Comparison of ENCODE assay signal across 14 cellular contexts in genomic region chr4:15746110-15746509, GRCh38. TPM values are rescaled to one million over a fixed set of nuclear protein-coding genes. Genes with fewer than 3 reads are reported as not detected.
DNase-seq lines count a peak whose midpoint lies in the region; ATAC-seq and TF ChIP-seq lines count a peak whose summit lies in the region.
"Had no signal": no experiment of that assay in that cellular context is flagged by ENCODE, and none has a peak within 500 bp of the region (broad histone marks: within the 10 kb centered on the region; RNA-seq: fewer than 3 reads in every experiment).

No MANE protein-coding gene starts in this region.

- no peaks in the 10 kb centered on the region for H3K27me3 Mint-ChIP-seq in activated CD4-positive, alpha-beta memory T cell treated with anti-CD3 and anti-CD28 coated beads, Interleukin-2, amount 10 ng/mL, durations not matched to agents 7 days and 5 days
- H3K27me3 Mint-ChIP-seq in activated CD4-positive, alpha-beta memory T cell treated with anti-CD3 and anti-CD28 coated beads for 36 hours, result no peaks in the 10 kb centered on the region
- H3K27me3 Mint-ChIP-seq in natural killer cell treated with Interleukin-12 subunit alpha and Interleukin-12 subunit beta and Interleukin-15 and Interleukin-18, amount 100 ng/mL, for 72 hours, result no peaks in the 10 kb centered on the region
- no peaks in the 10 kb centered on the region for H3K27me3 Mint-ChIP-seq in natural killer cell (ENCODE audit: low read depth in 2 of 2)
- no peaks in the 10 kb centered on the region for H3K27me3 Mint-ChIP-seq in activated naive CD8-positive, alpha-beta T cell treated with anti-CD3 and anti-CD28 coated beads, Interleukin-2, amount 50 U/mL, for 24 hours

- TF ChIP-seq CTCF in natural killer cell (IDR thresholded peaks at IDR 0.05), result no peak

- no peak overlapping the region for H3K4me3 Mint-ChIP-seq in activated CD4-positive, alpha-beta memory T cell treated with anti-CD3 and anti-CD28 coated beads, Interleukin-2, amount 10 ng/mL, durations not matched to agents 7 days and 5 days
- no peak overlapping the region for H3K4me3 Mint-ChIP-seq in activated CD4-positive, alpha-beta memory T cell treated with anti-CD3 and anti-CD28 coated beads for 36 hours
- peak overlapping the region; percentile 34 for H3K4me3 Mint-ChIP-seq in natural killer cell treated with Interleukin-12 subunit alpha and Interleukin-12 subunit beta and Interleukin-15 and Interleukin-18, amount 100 ng/mL, for 72 hours
- H3K4me3 Mint-ChIP-seq in natural killer cell, result no peak overlapping the region
- H3K4me3 Mint-ChIP-seq in activated naive CD8-positive, alpha-beta T cell treated with anti-CD3 and anti-CD28 coated beads, Interleukin-2, amount 50 U/mL, for 24 hours, result no peak overlapping the region
- H3K4me3 Mint-ChIP-seq: CD4-positive, CD25-positive, alpha-beta regulatory T cell had no signal

- intact Hi-C loops in activated CD4-positive, alpha-beta memory T cell treated with anti-CD3 and anti-CD28 coated beads for 36 hours (cut with micrococcal nuclease), result no loop called here
- intact Hi-C loops in natural killer cell (cut with micrococcal nuclease), result no loop called here

- in situ Hi-C loops in KBM-7 (cut with MboI; ENCODE audit: low pct_unique_long_range_greater_than_20kb, low sequenced_read_pairs), result no loop called here

- CTCF ChIA-PET in activated CD4-positive, alpha-beta memory T cell treated with anti-CD3 and anti-CD28 coated beads, Interleukin-2, amount 10 ng/mL, durations not matched to agents 7 days and 5 days (lab: Charles Lee), result no interaction called here
- CTCF ChIA-PET in activated CD4-positive, alpha-beta memory T cell treated with anti-CD3 and anti-CD28 coated beads for 36 hours (lab: Charles Lee), result no interaction called here

- ATAC-seq in natural killer cell treated with Interleukin-12 subunit alpha and Interleukin-12 subunit beta and Interleukin-15 and Interleukin-18, amount 100 ng/mL, for 72 hours, result peak; percentile 87 to 88
- ATAC-seq in natural killer cell, result no peak
- peak; percentile 59 for ATAC-seq in activated naive CD8-positive, alpha-beta T cell treated with anti-CD3 and anti-CD28 coated beads, Interleukin-2, amount 50 U/mL, for 24 hours
- ATAC-seq: HCT116 had no signal

- H3K36me3 Mint-ChIP-seq in activated CD4-positive, alpha-beta memory T cell treated with anti-CD3 and anti-CD28 coated beads, Interleukin-2, amount 10 ng/mL, durations not matched to agents 7 days and 5 days (ENCODE audit: low read depth), result peaks cover 50% of the 10 kb centered on the region
- peaks cover 9% of the 10 kb centered on the region for H3K36me3 Mint-ChIP-seq in activated CD4-positive, alpha-beta memory T cell treated with anti-CD3 and anti-CD28 coated beads for 36 hours
- peaks cover 28% of the 10 kb centered on the region for H3K36me3 Mint-ChIP-seq in natural killer cell treated with Interleukin-12 subunit alpha and Interleukin-12 subunit beta and Interleukin-15 and Interleukin-18, amount 100 ng/mL, for 72 hours
- peaks cover 7% of the 10 kb centered on the region for H3K36me3 Mint-ChIP-seq in natural killer cell
- H3K36me3 Mint-ChIP-seq in activated naive CD8-positive, alpha-beta T cell treated with anti-CD3 and anti-CD28 coated beads, Interleukin-2, amount 50 U/mL, for 24 hours (ENCODE audit: low read depth), result peaks cover 17% of the 10 kb centered on the region

- H3K4me1 Mint-ChIP-seq in activated CD4-positive, alpha-beta memory T cell treated with anti-CD3 and anti-CD28 coated beads, Interleukin-2, amount 10 ng/mL, durations not matched to agents 7 days and 5 days, result peaks cover 22% of the 10 kb centered on the region
- peaks cover 9% of the 10 kb centered on the region for H3K4me1 Mint-ChIP-seq in activated CD4-positive, alpha-beta memory T cell treated with anti-CD3 and anti-CD28 coated beads for 36 hours (ENCODE audit: low read depth)
- H3K4me1 Mint-ChIP-seq in natural killer cell treated with Interleukin-12 subunit alpha and Interleukin-12 subunit beta and Interleukin-15 and Interleukin-18, amount 100 ng/mL, for 72 hours (ENCODE audit: low read depth in 2 of 2), result peaks cover 26 to 31% of the 10 kb centered on the region in 2 donors
- peaks cover 5 to 11% of the 10 kb centered on the region in 2 donors for H3K4me1 Mint-ChIP-seq in natural killer cell
- H3K4me1 Mint-ChIP-seq in activated naive CD8-positive, alpha-beta T cell treated with anti-CD3 and anti-CD28 coated beads, Interleukin-2, amount 50 U/mL, for 24 hours, result peaks cover 14% of the 10 kb centered on the region

- POLR2A ChIA-PET in activated CD4-positive, alpha-beta memory T cell treated with anti-CD3 and anti-CD28 coated beads, Interleukin-2, amount 10 ng/mL, durations not matched to agents 7 days and 5 days (lab: Charles Lee), result no interaction called here
- POLR2A ChIA-PET in activated CD4-positive, alpha-beta memory T cell treated with anti-CD3 and anti-CD28 coated beads for 36 hours (lab: Charles Lee), result no interaction called here

- no peak for DNase-seq in activated CD4-positive, alpha-beta memory T cell treated with anti-CD3 and anti-CD28 coated beads, Interleukin-2, amount 10 ng/mL, durations not matched to agents 7 days and 5 days
- no peak for DNase-seq in activated CD4-positive, alpha-beta memory T cell treated with anti-CD3 and anti-CD28 coated beads for 36 hours
- DNase-seq in natural killer cell treated with Interleukin-12 subunit alpha and Interleukin-12 subunit beta and Interleukin-15 and Interleukin-18, amount 100 ng/mL, for 72 hours (ENCODE audit: low spot score), result no peak
- DNase-seq in natural killer cell, result no peak
- no peak for DNase-seq in activated naive CD8-positive, alpha-beta T cell treated with anti-CD3 and anti-CD28 coated beads, Interleukin-2, amount 50 U/mL, for 24 hours
- no peak for DNase-seq in KBM-7
- no peak for DNase-seq in NOMO-1 treated with DMSO at 0.1 percent for 48 hours (lab: John Stamatoyannopoulos, UW; ENCODE audit: unreplicated experiment)
- DNase-seq in stimulated activated CD4-positive, alpha-beta T cell treated with anti-CD3 and anti-CD28 coated beads, Interleukin-12 subunit alpha, Interleukin-12 subunit beta, amount 100 ng/mL, for 4 hours, result no peak
- DNase-seq: ACHN; CD4-positive, CD25-positive, alpha-beta regulatory T cell; DMS53 had no signal

- peaks cover 53% of the 10 kb centered on the region for H3K9me3 Mint-ChIP-seq in activated CD4-positive, alpha-beta memory T cell treated with anti-CD3 and anti-CD28 coated beads, Interleukin-2, amount 10 ng/mL, durations not matched to agents 7 days and 5 days
- peaks cover 35% of the 10 kb centered on the region for H3K9me3 Mint-ChIP-seq in activated CD4-positive, alpha-beta memory T cell treated with anti-CD3 and anti-CD28 coated beads for 36 hours
- peaks cover 17% of the 10 kb centered on the region for H3K9me3 Mint-ChIP-seq in natural killer cell treated with Interleukin-12 subunit alpha and Interleukin-12 subunit beta and Interleukin-15 and Interleukin-18, amount 100 ng/mL, for 72 hours
- H3K9me3 Mint-ChIP-seq in natural killer cell, result peaks cover 4 to 6% of the 10 kb centered on the region in 2 donors
- H3K9me3 Mint-ChIP-seq in activated naive CD8-positive, alpha-beta T cell treated with anti-CD3 and anti-CD28 coated beads, Interleukin-2, amount 50 U/mL, for 24 hours, result peaks cover 38% of the 10 kb centered on the region

- peak overlapping the region; percentile 68 for H3K27ac Mint-ChIP-seq in activated CD4-positive, alpha-beta memory T cell treated with anti-CD3 and anti-CD28 coated beads, Interleukin-2, amount 10 ng/mL, durations not matched to agents 7 days and 5 days
- H3K27ac Mint-ChIP-seq in activated CD4-positive, alpha-beta memory T cell treated with anti-CD3 and anti-CD28 coated beads for 36 hours, result no peak overlapping the region
- H3K27ac Mint-ChIP-seq in natural killer cell treated with Interleukin-12 subunit alpha and Interleukin-12 subunit beta and Interleukin-15 and Interleukin-18, amount 100 ng/mL, for 72 hours, result peak overlapping the region; percentile 19 to 85
- H3K27ac Mint-ChIP-seq in natural killer cell, result no peak overlapping the region
- H3K27ac Mint-ChIP-seq in activated naive CD8-positive, alpha-beta T cell treated with anti-CD3 and anti-CD28 coated beads, Interleukin-2, amount 50 U/mL, for 24 hours, result peak overlapping the region; percentile 27
- H3K27ac Mint-ChIP-seq: CD4-positive, CD25-positive, alpha-beta regulatory T cell had no signal

RNA-seq across cellular contexts. Expression of gene CD38, which starts 32.0 kb away (rescaled TPM):
- 100 to 1,000 TPM; 128 TPM for total RNA-seq in activated CD4-positive, alpha-beta memory T cell treated with anti-CD3 and anti-CD28 coated beads, Interleukin-2, amount 10 ng/mL, durations not matched to agents 7 days and 5 days
- 10 to 100 TPM; 11.6 to 12.0 TPM for total RNA-seq in activated CD4-positive, alpha-beta memory T cell treated with anti-CD3 and anti-CD28 coated beads for 36 hours
- total RNA-seq in natural killer cell treated with Interleukin-12 subunit alpha and Interleukin-12 subunit beta and Interleukin-15 and Interleukin-18, amount 100 ng/mL, for 72 hours, result 100 to 1,000 TPM in 1 of 2 donors, 10 to 100 TPM in 1; 94.7 to 179 TPM
- 100 to 1,000 TPM in 1 of 3 donors, 10 to 100 TPM in 2; 91.8 to 124 (median 98.8) TPM for total RNA-seq in natural killer cell
- total RNA-seq: A172, HT-29 had no signal

RNA-seq across cellular contexts. Expression of gene BST1, which starts 43.2 kb away (rescaled TPM):
- under 1 TPM; 0.40 to 0.95 TPM for total RNA-seq in activated CD4-positive, alpha-beta memory T cell treated with anti-CD3 and anti-CD28 coated beads, Interleukin-2, amount 10 ng/mL, durations not matched to agents 7 days and 5 days
- total RNA-seq in activated CD4-positive, alpha-beta memory T cell treated with anti-CD3 and anti-CD28 coated beads for 36 hours, result under 1 TPM; 0.19 to 0.67 TPM
- total RNA-seq in natural killer cell treated with Interleukin-12 subunit alpha and Interleukin-12 subunit beta and Interleukin-15 and Interleukin-18, amount 100 ng/mL, for 72 hours, result 1 to 10 TPM in 1 of 2 donors, under 1 TPM in 1; 0.39 to 1.5 TPM
- total RNA-seq in natural killer cell, result 1 to 10 TPM; 1.8 to 6.4 (median 2.2) TPM
- total RNA-seq: A172, HT-29 had no signal

Comparison
In these comparisons a context has a peak if more than half of its experiments do, and no peak if none do; other contexts are left out.
1. H3K27ac Mint-ChIP-seq: peak in activated CD4-positive, alpha-beta memory T cell treated with anti-CD3 and anti-CD28 coated beads, Interleukin-2, amount 10 ng/mL, durations not matched to agents 7 days and 5 days (single experiment), natural killer cell treated with Interleukin-12 subunit alpha and Interleukin-12 subunit beta and Interleukin-15 and Interleukin-18, amount 100 ng/mL, for 72 hours (2 of 2) and activated naive CD8-positive, alpha-beta T cell treated with anti-CD3 and anti-CD28 coated beads, Interleukin-2, amount 50 U/mL, for 24 hours (single experiment); none in activated CD4-positive, alpha-beta memory T cell treated with anti-CD3 and anti-CD28 coated beads for 36 hours (single experiment) and natural killer cell (0 of 2).
2. ATAC-seq: peak in natural killer cell treated with Interleukin-12 subunit alpha and Interleukin-12 subunit beta and Interleukin-15 and Interleukin-18, amount 100 ng/mL, for 72 hours (2 of 2) and activated naive CD8-positive, alpha-beta T cell treated with anti-CD3 and anti-CD28 coated beads, Interleukin-2, amount 50 U/mL, for 24 hours (single experiment); none in natural killer cell (0 of 3).
3. RNA of gene CD38, which starts 32.0 kb away (total RNA-seq): 94.7 to 179 TPM in natural killer cell treated with Interleukin-12 subunit alpha and Interleukin-12 subunit beta and Interleukin-15 and Interleukin-18, amount 100 ng/mL, for 72 hours, 128 TPM in activated CD4-positive, alpha-beta memory T cell treated with anti-CD3 and anti-CD28 coated beads, Interleukin-2, amount 10 ng/mL, durations not matched to agents 7 days and 5 days and 91.8 to 124 TPM in natural killer cell; 11.6 to 12.0 TPM in activated CD4-positive, alpha-beta memory T cell treated with anti-CD3 and anti-CD28 coated beads for 36 hours; every median in the first group is over 4 times any median in the second.